ENCODE assay signal across 8 cellular contexts in the genomic region with DNA sequence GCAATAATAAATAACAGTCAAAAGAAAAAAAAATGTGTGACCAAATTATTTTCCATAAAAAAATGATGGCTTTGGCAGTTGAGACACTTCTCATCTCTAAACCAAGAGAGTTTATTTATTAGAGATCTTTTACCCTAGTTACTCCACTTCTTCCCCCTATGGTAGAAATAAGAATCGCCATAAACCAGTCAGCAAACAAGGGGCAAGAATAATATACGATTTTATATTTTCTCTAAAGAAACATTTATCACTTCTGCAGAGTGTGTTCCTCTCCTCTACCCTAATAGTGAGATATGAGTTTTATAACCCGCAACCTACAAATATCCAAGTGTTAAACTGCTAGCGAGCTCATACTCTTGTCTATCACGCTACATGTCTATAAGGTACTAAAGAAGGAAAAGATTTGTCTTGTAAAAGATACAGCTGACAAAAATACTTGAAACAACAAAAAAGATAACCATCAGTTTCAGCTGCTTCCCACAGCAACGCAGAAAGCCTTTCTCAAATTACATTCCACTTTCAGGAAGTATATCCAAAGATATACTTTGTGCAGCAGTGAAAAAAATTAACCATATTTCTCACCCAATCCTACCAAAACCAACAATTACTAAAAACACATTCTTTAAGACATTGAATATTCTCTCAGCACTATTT. TPM values are rescaled to one million over a fixed set of nuclear protein-coding genes. Genes with fewer than 3 reads are reported as not detected.
A peak's percentile ranks its signal among the peaks of the same experiment; 100 is the strongest.
DNase-seq lines count a peak whose midpoint lies in the region; ATAC-seq, FAIRE-seq and TF ChIP-seq lines count a peak whose summit lies in the region.

No MANE protein-coding gene starts in this region.

- H3K4me3 ChIP-seq in HUES48 (ENCODE audit: low read depth, low read length), result peak overlapping the region; percentile 70
- peak overlapping the region; percentile 44 to 97 for H3K4me3 ChIP-seq in muscle layer of colon (ENCODE audit: low read depth in 1 of 2, low read length in 2 of 2)
- peak overlapping the region in 1 of 2 donors; percentile 68 for H3K4me3 ChIP-seq in small intestine (ENCODE audit: low read depth in 1 of 2, low read length in 2 of 2)

- DNase-seq in AML-193 (lab: John Stamatoyannopoulos, UW), result peak; percentile 22
- peak; percentile 11 for DNase-seq in astrocyte of the hippocampus (ENCODE audit: low read depth, low spot score)
- DNase-seq in GM13977 (ENCODE audit: low spot score), result no peak
- no peak for DNase-seq in small intestine
- DNase-seq in anterior cingulate cortex (lab: John Stamatoyannopoulos, UW), result no peak

- H3K36me3 ChIP-seq in HUES48 (ENCODE audit: control insufficient read depth, insufficient read depth, low read length) (0 out of 2 replicates have a peak, but pooled peaks cover 9% of the 10 kb centered on the region), muscle layer of colon (ENCODE audit: insufficient read depth, low read length) (peaks cover 15% of the 10 kb centered on the region), small intestine (ENCODE audit: control insufficient read depth in 2 of 2, insufficient read depth in 2 of 2, low read length in 2 of 2) (peaks cover 0 to 6% of the 10 kb centered on the region in 2 donors)

- H3K9ac ChIP-seq in HUES48 (ENCODE audit: low read depth, low read length), result no peak overlapping the region
- H3K9ac ChIP-seq in muscle layer of colon (ENCODE audit: low read length), result peak overlapping the region; percentile 92

- WGBS in small intestine, 3 donors, result 9 to 18% (median 11%) methylated on average over 6 of the region's 6 CpGs

- H3K27me3 ChIP-seq in HUES48 (ENCODE audit: control insufficient read depth, insufficient read depth, low read length), result no peaks in the 10 kb centered on the region; the same call in 1 of the 2 replicates
- no peaks in the 10 kb centered on the region for H3K27me3 ChIP-seq in muscle layer of colon (ENCODE audit: control insufficient read depth in 1 of 2, insufficient read depth in 2 of 2, low read length in 2 of 2)
- no peaks in the 10 kb centered on the region for H3K27me3 ChIP-seq in small intestine (ENCODE audit: control insufficient read depth in 2 of 2, insufficient read depth in 2 of 2, low read length in 2 of 2)

- no peak overlapping the region for H3K27ac ChIP-seq in HUES48 (ENCODE audit: low read depth, low read length)
- peak overlapping the region; percentile 93 for H3K27ac ChIP-seq in muscle layer of colon (ENCODE audit: low read depth, low read length)
- no peak overlapping the region for H3K27ac ChIP-seq in small intestine (ENCODE audit: low read depth in 1 of 2, low read length in 1 of 2)

- TF ChIP-seq CTCF in GM13977 (IDR thresholded peaks at IDR 0.05; ENCODE audit: extremely low read depth, insufficient read depth, missing control alignments), result no peak

- H3K9me3 ChIP-seq in HUES48 (ENCODE audit: control insufficient read depth, insufficient read depth, low read length), result no peaks in the 10 kb centered on the region
- H3K9me3 ChIP-seq in muscle layer of colon (ENCODE audit: low read length), result no peaks in the 10 kb centered on the region
- no peaks in the 10 kb centered on the region for H3K9me3 ChIP-seq in small intestine (ENCODE audit: control insufficient read depth, low read depth)

- peaks cover 13% of the 10 kb centered on the region for H3K4me1 ChIP-seq in HUES48 (ENCODE audit: control insufficient read depth, insufficient read depth, low read length)
- H3K4me1 ChIP-seq in muscle layer of colon (ENCODE audit: insufficient read depth, low read length), result peaks cover 33% of the 10 kb centered on the region
- H3K4me1 ChIP-seq in small intestine (ENCODE audit: control insufficient read depth in 2 of 2, insufficient read depth in 1 of 2, low read depth in 1 of 2, low read length in 1 of 2), result no peaks in the 10 kb centered on the region

- FAIRE-seq in small intestine (lab: Jason Lieb, UNC), result no peak

- in situ Hi-C loops in GM13977 (cut with MboI; ENCODE audit: low pct_unique_long_range_greater_than_20kb, low sequenced_read_pairs, unreplicated experiment), result no loop called here

- no peak for ATAC-seq in HG02885 (IDR thresholded peaks at IDR 0.05; ENCODE audit: poor library complexity, unreplicated experiment)

RNA-seq across cellular contexts. Expression of gene RNF103, which starts 2.2 kb away (rescaled TPM):
- polyA plus RNA-seq in small intestine, result 10 to 100 TPM; 22.0 to 41.8 (median 23.5) TPM

RNA-seq across cellular contexts. Expression of gene CHMP3, which starts 58.2 kb away (rescaled TPM):
- 100 to 1,000 TPM; 107 to 125 (median 121) TPM for polyA plus RNA-seq in small intestine

Comparison
In these comparisons a context has a peak if more than half of its experiments do, and no peak if none do; other contexts are left out.
1. DNase-seq: peak in AML-193 (2 of 2) and astrocyte of the hippocampus (single experiment); none in GM13977 (single experiment), small intestine (single experiment) and anterior cingulate cortex (0 of 58).